Comparison of ENCODE assay signal across 14 cellular contexts in genomic region chr15:25372298-25372697, GRCh38.
A peak's percentile ranks its signal among the peaks of the same experiment; 100 is the strongest.
DNase-seq lines count a peak whose midpoint lies in the region; ATAC-seq and TF ChIP-seq lines count a peak whose summit lies in the region.
"Had no signal": no experiment of that assay in that cellular context is flagged by ENCODE, and none has a peak within 500 bp of the region (broad histone marks: within the 10 kb centered on the region; RNA-seq: fewer than 3 reads in every experiment).

No MANE protein-coding gene starts in this region.

- no peaks in the 10 kb centered on the region for H3K27me3 ChIP-seq in ACC112 (ENCODE audit: insufficient read depth, low read length)
- no peaks in the 10 kb centered on the region for H3K27me3 ChIP-seq in effector memory CD4-positive, alpha-beta T cell (replicated peaks; ENCODE audit: control insufficient read depth, insufficient read depth, low read length, poor library complexity, severe bottlenecking)
- H3K27me3 ChIP-seq: esophagus muscularis mucosa had no signal

- in situ Hi-C loops in astrocyte of the spinal cord (cut with HindIII; ENCODE audit: low sequenced_read_pairs) = no loop called here

- H3K4me3 ChIP-seq in ACC112 (ENCODE audit: low read depth, low read length) = no peak overlapping the region
- no peak overlapping the region for H3K4me3 ChIP-seq in astrocyte of the spinal cord (ENCODE audit: low read depth, low read length)
- no peak overlapping the region for H3K4me3 ChIP-seq in effector memory CD4-positive, alpha-beta T cell (ENCODE audit: insufficient read depth, low read depth, low read length, poor library complexity, severe bottlenecking)
- H3K4me3 ChIP-seq: coronary artery, esophagus muscularis mucosa, prostate gland had no signal

- H3K27ac ChIP-seq in ACC112 (ENCODE audit: low read depth, low read length) = peak overlapping the region; percentile 50
- H3K27ac ChIP-seq in effector memory CD4-positive, alpha-beta T cell (ENCODE audit: insufficient read depth, low read length, poor library complexity, severe bottlenecking) = no peak overlapping the region
- H3K27ac ChIP-seq: esophagus muscularis mucosa, prostate gland had no signal

- H3K4me1 ChIP-seq in ACC112 (ENCODE audit: control insufficient read depth, insufficient read depth, low read length, unreplicated experiment) = peaks cover 15% of the 10 kb centered on the region
- H3K4me1 ChIP-seq in effector memory CD4-positive, alpha-beta T cell (ENCODE audit: control insufficient read depth, insufficient read depth, low read length, poor library complexity, severe bottlenecking) = no peaks in the 10 kb centered on the region
- H3K4me1 ChIP-seq: prostate gland had no signal

- DNase-seq in HCEC 1CT (peak; percentile 67), astrocyte of the spinal cord (ENCODE audit: low read depth, low spot score) (peak; percentile 40), hepatic stellate cell (ENCODE audit: low spot score) (peak; percentile 32)
- DNase-seq in effector memory CD4-positive, alpha-beta T cell = no peak
- DNase-seq: activated CD4-positive, alpha-beta T cell treated with anti-CD3 and anti-CD28 coated beads for 4 hours; activated naive CD8-positive, alpha-beta T cell treated with anti-CD3 and anti-CD28 coated beads for 36 hours; T-helper 2 cell had no signal

- ATAC-seq in HG03139 (IDR thresholded peaks at IDR 0.05; ENCODE audit: unreplicated experiment) = no peak
- ATAC-seq in HG02588 (IDR thresholded peaks at IDR 0.05; ENCODE audit: unreplicated experiment) = no peak
- no peak for ATAC-seq in HG03342 (IDR thresholded peaks at IDR 0.05; ENCODE audit: unreplicated experiment)

- H2AFZ ChIP-seq in ACC112 (ENCODE audit: low read length, unreplicated experiment) = no peak overlapping the region

- peaks cover 42% of the 10 kb centered on the region for H3K36me3 ChIP-seq in ACC112 (ENCODE audit: insufficient read depth, low read length)
- H3K36me3 ChIP-seq in effector memory CD4-positive, alpha-beta T cell (ENCODE audit: control insufficient read depth, insufficient read depth, low read length) = peaks cover 48% of the 10 kb centered on the region
- H3K36me3 ChIP-seq: prostate gland had no signal

- no peak for TF ChIP-seq CTCF in astrocyte of the spinal cord (IDR thresholded peaks at IDR 0.05; ENCODE audit: low read depth, low read length)

- H3K9me3 ChIP-seq in effector memory CD4-positive, alpha-beta T cell (ENCODE audit: control insufficient read depth, low read length) = no peaks in the 10 kb centered on the region
- H3K9me3 ChIP-seq: esophagus muscularis mucosa, prostate gland had no signal

- peaks cover 58% of the 10 kb centered on the region for H3K79me2 ChIP-seq in ACC112 (ENCODE audit: control insufficient read depth, insufficient read depth, low read length, unreplicated experiment)

Comparison
In these comparisons a context has a peak if more than half of its experiments do, and no peak if none do; other contexts are left out.
1. DNase-seq: peak in HCEC 1CT (single experiment), astrocyte of the spinal cord (single experiment) and hepatic stellate cell (single experiment); none in effector memory CD4-positive, alpha-beta T cell (0 of 3).